Comparison of ENCODE assay signal across 24 cellular contexts in genomic region chr11:31173926-31174680, GRCh38.
"Had no signal": no experiment of that assay in that cellular context is flagged by ENCODE, and none has a peak within 500 bp of the region (broad histone marks: within the 10 kb centered on the region; RNA-seq: fewer than 3 reads in every experiment).

No MANE protein-coding gene starts in this region.

- H2AFZ ChIP-seq: neural progenitor cell had no signal

- ATAC-seq: naive thymus-derived CD4-positive, alpha-beta T cell; natural killer cell; pancreas; stimulated activated effector memory CD8-positive, alpha-beta T cell treated with anti-CD3 and anti-CD28 coated beads, Interleukin-12 subunit alpha, Interleukin-12 subunit beta, amount 100 ng/mL, for 72 hours; stimulated activated naive B cell treated with anti-CD40 and anti-IgM and Interleukin-4, amounts not matched to agents 10 μg/mL and 1 μg/mL and 100 μg/mL, for 72 hours had no signal

- DNase-seq: naive thymus-derived CD4-positive, alpha-beta T cell; natural killer cell; nucleus accumbens; stimulated activated CD4-positive, alpha-beta T cell treated with anti-CD3 and anti-CD28 coated beads, Interleukin-15, amount 100 ng/mL, for 24 hours; stimulated activated CD4-positive, alpha-beta T cell treated with anti-CD3 and anti-CD28 coated beads, Interleukin-2, amount 100 ng/mL, for 24 hours; stimulated activated CD4-positive, alpha-beta T cell treated with anti-CD3 and anti-CD28 coated beads, Interleukin-2, amount 100 ng/mL, for 48 hours; stimulated activated CD4-positive, alpha-beta T cell treated with anti-CD3 and anti-CD28 coated beads, Interleukin-4, amount 100 ng/mL, for 24 hours; stimulated activated naive B cell treated with anti-CD40 and anti-IgM and Interleukin-4, amounts not matched to agents 10 μg/mL and 1 μg/mL and 100 μg/mL, for 72 hours; stimulated activated naive CD4-positive, alpha-beta T cell treated with Interleukin-2 at 50 U/mL for 16 hours; stomach; thyroid gland; trophoblast cell had no signal

- H3K4me1 ChIP-seq: neural progenitor cell, pancreas, prostate gland, right lobe of liver, stomach, thyroid gland, tibial nerve, upper lobe of left lung, vagina had no signal

- H3K4me3 ChIP-seq: neural progenitor cell, pancreas, prostate gland, right lobe of liver, skin epidermis, smooth muscle cell, stomach, thoracic aorta, thyroid gland, tibial nerve, upper lobe of left lung, vagina had no signal

- H3K4me2 ChIP-seq: neural progenitor cell, smooth muscle cell had no signal

- H3K27me3 ChIP-seq: neural progenitor cell, neutrophil, pancreas, right lobe of liver, stomach, thyroid gland, tibial nerve, upper lobe of left lung, vagina had no signal

- H3K27ac ChIP-seq: neural progenitor cell, neutrophil, pancreas, prostate gland, right lobe of liver, skin epidermis, stomach, thoracic aorta, thyroid gland, tibial nerve, upper lobe of left lung, vagina had no signal

- H3K9me3 ChIP-seq: neutrophil, pancreas, prostate gland, thyroid gland, vagina had no signal

- H3K36me3 ChIP-seq: neural progenitor cell, neutrophil, pancreas, prostate gland, right lobe of liver, stomach, thoracic aorta, thyroid gland, tibial nerve, upper lobe of left lung, vagina had no signal

- H3K9ac ChIP-seq: neural progenitor cell had no signal
